18 cellular contexts compared by ENCODE assay signal in genomic region chr14:61930101-61930857, GRCh38.
"Had no signal": no experiment of that assay in that cellular context is flagged by ENCODE, and none has a peak within 500 bp of the region (broad histone marks: within the 10 kb centered on the region; RNA-seq: fewer than 3 reads in every experiment).

No MANE protein-coding gene starts in this region.

- H3K9me3 Mint-ChIP-seq: activated naive CD8-positive, alpha-beta T cell treated with anti-CD3 and anti-CD28 coated beads for 36 hours; nephron; stimulated activated memory B cell treated with anti-CD40 and anti-IgM and Interleukin-4, amounts not matched to agents 10 μg/mL and 1 μg/mL and 100 μg/mL, for 72 hours; type B pancreatic cell had no signal

- H3K4me1 Mint-ChIP-seq: activated CD8-positive, alpha-beta memory T cell treated with anti-CD3 and anti-CD28 coated beads, Interleukin-2, amount 10 ng/mL, durations not matched to agents 7 days and 5 days; activated naive CD8-positive, alpha-beta T cell treated with anti-CD3 and anti-CD28 coated beads for 36 hours; stimulated activated memory B cell treated with anti-CD40 and anti-IgM and Interleukin-4, amounts not matched to agents 10 μg/mL and 1 μg/mL and 100 μg/mL, for 72 hours had no signal

- H3K27ac ChIP-seq: breast epithelium, dorsolateral prefrontal cortex, esophagus muscularis mucosa, left lung, psoas muscle, right lobe of liver had no signal

- H3K27me3 ChIP-seq: breast epithelium, esophagus muscularis mucosa, left lung, right lobe of liver had no signal

- H3K27me3 Mint-ChIP-seq: stimulated activated memory B cell treated with anti-CD40 and anti-IgM and Interleukin-4, amounts not matched to agents 10 μg/mL and 1 μg/mL and 100 μg/mL, for 72 hours had no signal

- H3K4me1 ChIP-seq: breast epithelium, esophagus muscularis mucosa, left lung, psoas muscle had no signal

- H3K36me3 Mint-ChIP-seq: activated CD8-positive, alpha-beta memory T cell treated with anti-CD3 and anti-CD28 coated beads, Interleukin-2, amount 10 ng/mL, durations not matched to agents 7 days and 5 days; activated naive CD8-positive, alpha-beta T cell treated with anti-CD3 and anti-CD28 coated beads for 36 hours; stimulated activated memory B cell treated with anti-CD40 and anti-IgM and Interleukin-4, amounts not matched to agents 10 μg/mL and 1 μg/mL and 100 μg/mL, for 72 hours; type B pancreatic cell had no signal

- H3K4me3 Mint-ChIP-seq: activated CD8-positive, alpha-beta memory T cell treated with anti-CD3 and anti-CD28 coated beads, Interleukin-2, amount 10 ng/mL, durations not matched to agents 7 days and 5 days; activated naive CD8-positive, alpha-beta T cell treated with anti-CD3 and anti-CD28 coated beads for 36 hours; nephron; stimulated activated memory B cell treated with anti-CD40 and anti-IgM and Interleukin-4, amounts not matched to agents 10 μg/mL and 1 μg/mL and 100 μg/mL, for 72 hours; T-helper 17 cell; type B pancreatic cell had no signal

- H3K9me3 ChIP-seq: breast epithelium, esophagus muscularis mucosa, left lung, psoas muscle, right lobe of liver had no signal

- DNase-seq: activated CD4-positive, alpha-beta T cell treated with anti-CD3 and anti-CD28 coated beads, Interleukin-2, amount 50 U/mL, for 4 hours; activated CD8-positive, alpha-beta memory T cell treated with anti-CD3 and anti-CD28 coated beads, Interleukin-2, amount 10 ng/mL, durations not matched to agents 7 days and 5 days; activated gamma-delta T cell treated with Interleukin-2 at 50 U/mL for 16 hours; activated naive CD8-positive, alpha-beta T cell treated with anti-CD3 and anti-CD28 coated beads for 36 hours; activated T-cell treated with anti-CD3 and anti-CD28 coated beads, Interleukin-2, amount 50 U/mL, for 48 hours; aorta; dorsolateral prefrontal cortex; left lung; psoas muscle; right lobe of liver; T-helper 17 cell had no signal

- FAIRE-seq: endometrium, keratinocyte had no signal

- H3K27ac Mint-ChIP-seq: activated CD8-positive, alpha-beta memory T cell treated with anti-CD3 and anti-CD28 coated beads, Interleukin-2, amount 10 ng/mL, durations not matched to agents 7 days and 5 days; activated naive CD8-positive, alpha-beta T cell treated with anti-CD3 and anti-CD28 coated beads for 36 hours; nephron; stimulated activated memory B cell treated with anti-CD40 and anti-IgM and Interleukin-4, amounts not matched to agents 10 μg/mL and 1 μg/mL and 100 μg/mL, for 72 hours; T-helper 17 cell; type B pancreatic cell had no signal

- H3K4me3 ChIP-seq: breast epithelium, dorsolateral prefrontal cortex, esophagus muscularis mucosa, left lung, psoas muscle, right lobe of liver had no signal

- H3K36me3 ChIP-seq: breast epithelium, esophagus muscularis mucosa, left lung, right lobe of liver had no signal

- ATAC-seq: activated CD8-positive, alpha-beta memory T cell treated with anti-CD3 and anti-CD28 coated beads, Interleukin-2, amount 10 ng/mL, durations not matched to agents 7 days and 5 days; left lung; psoas muscle; right lobe of liver; stimulated activated memory B cell treated with anti-CD40 and anti-IgM and Interleukin-4, amounts not matched to agents 10 μg/mL and 1 μg/mL and 100 μg/mL, for 72 hours; T-helper 17 cell had no signal
